In genomic region chr18:37871583-37871982, GRCh38 we compare ENCODE assay signal across 21 cellular contexts.
DNase-seq lines count a peak whose midpoint lies in the region; ATAC-seq and TF ChIP-seq lines count a peak whose summit lies in the region.
"Had no signal": no experiment of that assay in that cellular context is flagged by ENCODE, and none has a peak within 500 bp of the region (broad histone marks: within the 10 kb centered on the region; RNA-seq: fewer than 3 reads in every experiment).

No MANE protein-coding gene starts in this region.

- no peak overlapping the region for H2BK15ac ChIP-seq in mesendoderm (replicated peaks; ENCODE audit: low read depth)

- no peak overlapping the region for H3K27ac Mint-ChIP-seq in GM23338
- H3K27ac Mint-ChIP-seq in endodermal cell, result no peak overlapping the region
- no peak overlapping the region for H3K27ac Mint-ChIP-seq in activated CD4-positive, alpha-beta memory T cell treated with anti-CD3 and anti-CD28 coated beads, Interleukin-2, amount 10 ng/mL, durations not matched to agents 7 days and 5 days
- H3K27ac Mint-ChIP-seq: B cell; CD4-positive, CD25-positive, alpha-beta regulatory T cell; CD8-positive, alpha-beta T cell; H9 had no signal

- no peaks in the 10 kb centered on the region for H3K79me1 ChIP-seq in mesendoderm (ENCODE audit: low read length)

- no peak overlapping the region for H4K8ac ChIP-seq in mesendoderm (ENCODE audit: low read depth, low read length)

- H2AK5ac ChIP-seq in mesendoderm (ENCODE audit: low read length), result no peak overlapping the region

- H3K9ac ChIP-seq in endodermal cell (ENCODE audit: extremely low read depth, low read length, poor library complexity, severe bottlenecking) (no peak overlapping the region), mesendoderm (ENCODE audit: low read length) (no peak overlapping the region)
- H3K9ac ChIP-seq: BLaER1, GM23248 had no signal

- no peak overlapping the region for H3K4ac ChIP-seq in mesendoderm (ENCODE audit: low read depth, low read length)

- H2BK5ac ChIP-seq in mesendoderm (ENCODE audit: low read length), result no peak overlapping the region

- no peaks in the 10 kb centered on the region for H3K9me3 ChIP-seq in endodermal cell (ENCODE audit: control insufficient read depth, low read length)
- no peaks in the 10 kb centered on the region for H3K9me3 ChIP-seq in testis
- H3K9me3 ChIP-seq in body of pancreas, result no peaks in the 10 kb centered on the region
- H3K9me3 ChIP-seq: A549, BLaER1, Caco-2 had no signal

- ATAC-seq in GM23338 (no peak), body of pancreas (no peak)
- ATAC-seq: A549; CD8-positive, alpha-beta T cell; HCT116 had no signal

- H3K4me3 Mint-ChIP-seq in GM23338, result no peak overlapping the region
- H3K4me3 Mint-ChIP-seq in endodermal cell, result no peak overlapping the region
- no peak overlapping the region for H3K4me3 Mint-ChIP-seq in activated CD4-positive, alpha-beta memory T cell treated with anti-CD3 and anti-CD28 coated beads, Interleukin-2, amount 10 ng/mL, durations not matched to agents 7 days and 5 days
- H3K4me3 Mint-ChIP-seq: B cell; CD4-positive, CD25-positive, alpha-beta regulatory T cell; CD8-positive, alpha-beta T cell; H9 had no signal

- H3K4me2 ChIP-seq in GM23338, result no peak overlapping the region
- H3K4me2 ChIP-seq in mesendoderm (ENCODE audit: low read length), result no peak overlapping the region
- H3K4me2 ChIP-seq: A549, BLaER1 had no signal

- intact Hi-C loops in testis (cut with DNase I; ENCODE audit: low total_unique reads), result no loop called here
- intact Hi-C loops in body of pancreas (cut with DNase I), result no loop called here

- H3K4me1 Mint-ChIP-seq in GM23338, result peaks cover 8% of the 10 kb centered on the region; the same call in 2 of the 3 replicates
- peaks cover 13% of the 10 kb centered on the region for H3K4me1 Mint-ChIP-seq in endodermal cell
- H3K4me1 Mint-ChIP-seq in activated CD4-positive, alpha-beta memory T cell treated with anti-CD3 and anti-CD28 coated beads, Interleukin-2, amount 10 ng/mL, durations not matched to agents 7 days and 5 days, result no peaks in the 10 kb centered on the region
- H3K4me1 Mint-ChIP-seq: B cell; CD4-positive, CD25-positive, alpha-beta regulatory T cell had no signal

- no peak overlapping the region for H2AFZ ChIP-seq in GM23338
- H2AFZ ChIP-seq: GM23248 had no signal

- H3K4me3 ChIP-seq in GM23338 (no peak overlapping the region), endodermal cell (ENCODE audit: low read length) (no peak overlapping the region), mesendoderm (ENCODE audit: low read length) (no peak overlapping the region), testis (no peak overlapping the region), body of pancreas (no peak overlapping the region)
- H3K4me3 ChIP-seq: A549, BLaER1, GM23248 had no signal

- H3K18ac ChIP-seq in mesendoderm (ENCODE audit: low read length), result no peak overlapping the region

- CTCF ChIA-PET in activated CD4-positive, alpha-beta memory T cell treated with anti-CD3 and anti-CD28 coated beads, Interleukin-2, amount 10 ng/mL, durations not matched to agents 7 days and 5 days (lab: Charles Lee), result no interaction called here

- H3K27ac ChIP-seq in GM23338 (ENCODE audit: low read depth), result no peak overlapping the region
- no peak overlapping the region for H3K27ac ChIP-seq in endodermal cell (ENCODE audit: low read depth, low read length)
- H3K27ac ChIP-seq in mesendoderm (ENCODE audit: low read depth, low read length), result no peak overlapping the region
- no peak overlapping the region for H3K27ac ChIP-seq in testis
- H3K27ac ChIP-seq in body of pancreas, result no peak overlapping the region
- H3K27ac ChIP-seq: A549, BLaER1, C4-2B, GM23248 had no signal

- TF ChIP-seq CTCF in GM23338 (conservative IDR thresholded peaks at IDR 0.05; ENCODE audit: low read depth in 2 of 2) (no peak), endodermal cell (conservative IDR thresholded peaks at IDR 0.05) (no peak), testis (IDR thresholded peaks at IDR 0.05) (no peak), body of pancreas (IDR thresholded peaks at IDR 0.05) (no peak)

- H3K23ac ChIP-seq in mesendoderm (ENCODE audit: low read length), result no peak overlapping the region

- no peaks in the 10 kb centered on the region for H3K4me1 ChIP-seq in GM23338 (ENCODE audit: insufficient read depth)
- H3K4me1 ChIP-seq in endodermal cell (ENCODE audit: control insufficient read depth, insufficient read depth, low read length), result peaks cover 9% of the 10 kb centered on the region
- peaks cover 2% of the 10 kb centered on the region for H3K4me1 ChIP-seq in mesendoderm (ENCODE audit: control insufficient read depth, low read depth, low read length)
- H3K4me1 ChIP-seq in testis, result no peaks in the 10 kb centered on the region
- no peaks in the 10 kb centered on the region for H3K4me1 ChIP-seq in body of pancreas
- H3K4me1 ChIP-seq: A549, BLaER1, Caco-2 had no signal

- H3K56ac ChIP-seq in mesendoderm (ENCODE audit: low read length), result no peak overlapping the region

- H3K27me3 Mint-ChIP-seq in GM23338 (ENCODE audit: insufficient read depth, low read depth, poor library complexity) (peaks cover 2% of the 10 kb centered on the region), endodermal cell (ENCODE audit: insufficient read depth) (peaks cover 2% of the 10 kb centered on the region)
- H3K27me3 Mint-ChIP-seq in activated CD4-positive, alpha-beta memory T cell treated with anti-CD3 and anti-CD28 coated beads, Interleukin-2, amount 10 ng/mL, durations not matched to agents 7 days and 5 days, result no peaks in the 10 kb centered on the region
- H3K27me3 Mint-ChIP-seq: B cell had no signal

- POLR2A ChIA-PET in activated CD4-positive, alpha-beta memory T cell treated with anti-CD3 and anti-CD28 coated beads, Interleukin-2, amount 10 ng/mL, durations not matched to agents 7 days and 5 days (lab: Charles Lee), result no interaction called here

- no peaks in the 10 kb centered on the region for H3F3A ChIP-seq in GM23338 (replicated peaks; ENCODE audit: low read depth)

- DNase-seq in GM23338 (ENCODE audit: low spot score), result peak; percentile 1
- peak; percentile 47 for DNase-seq in endodermal cell
- peak; percentile 10 for DNase-seq in mesendoderm
- no peak for DNase-seq in testis
- no peak for DNase-seq in NCI-H1436 (lab: John Stamatoyannopoulos, UW)
- no peak for DNase-seq in body of pancreas
- DNase-seq in activated CD4-positive, alpha-beta memory T cell treated with anti-CD3 and anti-CD28 coated beads, Interleukin-2, amount 10 ng/mL, durations not matched to agents 7 days and 5 days, result no peak
- DNase-seq: 8988T; ACHN; Caco-2; CD4-positive, CD25-positive, alpha-beta regulatory T cell; CD8-positive, alpha-beta T cell; DMS153; DND-41; GM23248; H9 had no signal

- H3K36me3 ChIP-seq in GM23338 (ENCODE audit: insufficient read depth), result no peaks in the 10 kb centered on the region
- H3K36me3 ChIP-seq in endodermal cell (ENCODE audit: control insufficient read depth, insufficient read depth, low read length), result no peaks in the 10 kb centered on the region
- no peaks in the 10 kb centered on the region for H3K36me3 ChIP-seq in mesendoderm (ENCODE audit: control insufficient read depth, insufficient read depth, low read length)
- no peaks in the 10 kb centered on the region for H3K36me3 ChIP-seq in testis (ENCODE audit: low read depth, missing control alignments)
- H3K36me3 ChIP-seq in body of pancreas (replicated peaks in 1 of 2; ENCODE audit: insufficient read depth in 1 of 2, low read depth in 2 of 2), result no peaks in the 10 kb centered on the region
- H3K36me3 ChIP-seq: BLaER1 had no signal

- no peaks in the 10 kb centered on the region for H3K9me2 ChIP-seq in GM23338 (ENCODE audit: insufficient read depth)

- H3K9me3 Mint-ChIP-seq in GM23338 (peaks cover 2% of the 10 kb centered on the region; the same call in 1 of the 3 replicates), endodermal cell (no peaks in the 10 kb centered on the region)
- H3K9me3 Mint-ChIP-seq in activated CD4-positive, alpha-beta memory T cell treated with anti-CD3 and anti-CD28 coated beads, Interleukin-2, amount 10 ng/mL, durations not matched to agents 7 days and 5 days, result no peaks in the 10 kb centered on the region
- H3K9me3 Mint-ChIP-seq: CD8-positive, alpha-beta T cell; H9 had no signal

- 40 to 50% methylated on average over 1 of the region's 1 CpG for WGBS in endodermal cell (ENCODE audit: insufficient coverage in 1 of 2, insufficient read length in 1 of 2), 2 experiments
- no CpG with 5 or more reads among the region's 1 CpG for WGBS in mesendoderm (ENCODE audit: extremely low coverage, insufficient coverage, low lambda C conversion rate)
- 44 to 45% methylated on average over 1 of the region's 1 CpG for WGBS in testis, 2 donors
- 22 to 36% methylated on average over 1 of the region's 1 CpG for WGBS in body of pancreas, 2 donors

- no peak for TF ChIP-seq POLR2A in testis (IDR thresholded peaks at IDR 0.05)
- no peak for TF ChIP-seq POLR2A in body of pancreas (IDR thresholded peaks at IDR 0.05)

- no peak overlapping the region for H2BK120ac ChIP-seq in mesendoderm (ENCODE audit: low read depth, low read length)

- no peaks in the 10 kb centered on the region for H3K79me2 ChIP-seq in GM23338 (replicated peaks; ENCODE audit: insufficient read depth)
- no peaks in the 10 kb centered on the region for H3K79me2 ChIP-seq in mesendoderm (ENCODE audit: control insufficient read depth, insufficient read depth, low read length)

- H4K5ac ChIP-seq in mesendoderm (ENCODE audit: low read length), result no peak overlapping the region

- H3K27me3 ChIP-seq in GM23338 (ENCODE audit: insufficient read depth) (no peaks in the 10 kb centered on the region), endodermal cell (ENCODE audit: control insufficient read depth, insufficient read depth, low read length, poor library complexity, severe bottlenecking) (no peaks in the 10 kb centered on the region), mesendoderm (ENCODE audit: insufficient read depth, low read length, poor library complexity) (no peaks in the 10 kb centered on the region), testis (no peaks in the 10 kb centered on the region), body of pancreas (no peaks in the 10 kb centered on the region)
- H3K27me3 ChIP-seq: BLaER1 had no signal

- H4K20me1 ChIP-seq in GM23338 (replicated peaks; ENCODE audit: insufficient read depth), result no peaks in the 10 kb centered on the region
- H4K20me1 ChIP-seq: BLaER1 had no signal

- peaks cover 3% of the 10 kb centered on the region; the same call in 1 of the 3 replicates for H3K36me3 Mint-ChIP-seq in GM23338 (ENCODE audit: low read depth)
- no peaks in the 10 kb centered on the region for H3K36me3 Mint-ChIP-seq in endodermal cell (ENCODE audit: low read depth)
- H3K36me3 Mint-ChIP-seq in activated CD4-positive, alpha-beta memory T cell treated with anti-CD3 and anti-CD28 coated beads, Interleukin-2, amount 10 ng/mL, durations not matched to agents 7 days and 5 days (ENCODE audit: low read depth), result no peaks in the 10 kb centered on the region
- H3K36me3 Mint-ChIP-seq: CD4-positive, CD25-positive, alpha-beta regulatory T cell; CD8-positive, alpha-beta T cell had no signal

Comparison
In these comparisons a context has a peak if more than half of its experiments do, and no peak if none do; other contexts are left out.
1. DNase-seq: peak in GM23338 (single experiment), endodermal cell (single experiment) and mesendoderm (single experiment); none in testis (single experiment), NCI-H1436 (single experiment), body of pancreas (0 of 4) and activated CD4-positive, alpha-beta memory T cell treated with anti-CD3 and anti-CD28 coated beads, Interleukin-2, amount 10 ng/mL, durations not matched to agents 7 days and 5 days (single experiment).